ENCODE assay signal across 12 cellular contexts in the genomic region with DNA sequence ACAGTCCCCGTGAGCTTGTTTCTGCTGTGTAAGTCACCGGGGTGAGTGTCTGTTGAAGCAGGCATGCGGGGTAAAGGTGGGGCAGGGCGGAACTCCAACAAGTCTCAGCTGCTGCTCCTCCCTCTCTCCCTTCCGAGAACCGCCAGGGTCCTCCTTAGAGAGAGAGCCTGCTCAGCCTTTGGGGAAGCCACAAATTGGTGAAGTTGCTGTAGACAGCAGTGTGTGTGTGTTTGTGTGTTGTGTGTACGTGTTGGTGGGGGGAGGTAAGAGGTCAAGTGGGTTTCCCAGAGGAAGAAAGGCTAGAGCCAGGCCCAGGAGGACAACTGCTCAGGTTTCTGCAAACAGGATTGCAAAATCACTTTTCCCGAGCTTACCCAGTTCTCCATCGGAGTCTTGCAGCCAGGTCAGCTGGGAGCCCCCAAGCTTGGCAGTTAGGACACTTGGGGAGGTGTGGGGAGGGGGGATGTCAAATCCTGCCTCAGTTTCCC. TPM values are rescaled to one million over a fixed set of nuclear protein-coding genes. Genes with fewer than 3 reads are reported as not detected.
DNase-seq lines count a peak whose midpoint lies in the region; FAIRE-seq and TF ChIP-seq lines count a peak whose summit lies in the region.
"Had no signal": no experiment of that assay in that cellular context is flagged by ENCODE, and none has a peak within 500 bp of the region (broad histone marks: within the 10 kb centered on the region; RNA-seq: fewer than 3 reads in every experiment).

No MANE protein-coding gene starts in this region.

- no TSS peak for BruUV-seq in Calu3 (replicated peaks; lab: Mats Ljungman, UMichigan)

- TF ChIP-seq POLR2A in Peyer's patch (IDR thresholded peaks at IDR 0.05), result no peak

- H3K4ac ChIP-seq in trophoblast cell (ENCODE audit: low read depth, low read length), result no peak overlapping the region

- no peak overlapping the region for H3K18ac ChIP-seq in trophoblast cell (ENCODE audit: low read length)

- H3K9me3 Mint-ChIP-seq in Calu3 (ENCODE audit: low read depth, unreplicated experiment), result no peaks in the 10 kb centered on the region
- H3K9me3 Mint-ChIP-seq: activated T-cell treated with anti-CD3 and anti-CD28 coated beads, Interleukin-2, amount 50 U/mL, for 72 hours had no signal

- no peak for FAIRE-seq in D721Med (lab: Jason Lieb, UNC)

- no peak overlapping the region for H2BK12ac ChIP-seq in trophoblast cell (ENCODE audit: low read length)

- no peak overlapping the region for H4K8ac ChIP-seq in trophoblast cell (ENCODE audit: low read depth, low read length)

- H2BK5ac ChIP-seq in trophoblast cell (ENCODE audit: low read depth, low read length, poor library complexity), result peak overlapping the region; percentile 31

- H3K9me3 ChIP-seq in NT2/D1 (ENCODE audit: insufficient read depth, low read length) (no peaks in the 10 kb centered on the region), cardiac muscle cell (ENCODE audit: low read depth) (no peaks in the 10 kb centered on the region), trophoblast cell (ENCODE audit: insufficient read depth, low read depth, low read length) (no peaks in the 10 kb centered on the region), Peyer's patch (no peaks in the 10 kb centered on the region), WERI-Rb-1 (ENCODE audit: severe bottlenecking) (no peaks in the 10 kb centered on the region)

- H3K23ac ChIP-seq in trophoblast cell (ENCODE audit: low read length), result no peak overlapping the region

- H3K27me3 Mint-ChIP-seq in Calu3 (ENCODE audit: unreplicated experiment), result no peaks in the 10 kb centered on the region

- H4K91ac ChIP-seq in trophoblast cell (ENCODE audit: low read depth, low read length), result no peak overlapping the region

- H3K27ac ChIP-seq in cardiac muscle cell (peak overlapping the region; percentile 98), trophoblast cell (ENCODE audit: low read depth, low read length) (peak overlapping the region; percentile 58), Peyer's patch (peak overlapping the region in 2 of 4 donors; percentile 21 to 28), WERI-Rb-1 (no peak overlapping the region)

- H2AK5ac ChIP-seq in trophoblast cell (ENCODE audit: low read length), result no peak overlapping the region

- H3K4me1 Mint-ChIP-seq in Calu3 (ENCODE audit: low read depth, unreplicated experiment), result peaks cover 25% of the 10 kb centered on the region

- H3K79me1 ChIP-seq in trophoblast cell (ENCODE audit: low read length), result peaks cover 16% of the 10 kb centered on the region

- no peaks in the 10 kb centered on the region for H3K27me3 ChIP-seq in NT2/D1 (ENCODE audit: insufficient read depth, insufficient read length)
- no peaks in the 10 kb centered on the region for H3K27me3 ChIP-seq in cardiac muscle cell
- no peaks in the 10 kb centered on the region for H3K27me3 ChIP-seq in trophoblast cell (ENCODE audit: insufficient read depth, low read length)
- H3K27me3 ChIP-seq in Peyer's patch, result no peaks in the 10 kb centered on the region
- no peaks in the 10 kb centered on the region for H3K27me3 ChIP-seq in WERI-Rb-1 (ENCODE audit: insufficient read depth, low read depth, severe bottlenecking)

- H3K9ac ChIP-seq in NT2/D1 (ENCODE audit: insufficient read length, low read depth) (peak overlapping the region; percentile 43), trophoblast cell (ENCODE audit: low read length) (no peak overlapping the region)

- peak overlapping the region; percentile 57 for H2BK120ac ChIP-seq in trophoblast cell (ENCODE audit: insufficient read depth, low read length, poor library complexity)

- H3K4me3 Mint-ChIP-seq in Calu3 (ENCODE audit: low read depth, unreplicated experiment), result peak overlapping the region; percentile 42
- H3K4me3 Mint-ChIP-seq: activated T-cell treated with anti-CD3 and anti-CD28 coated beads, Interleukin-2, amount 50 U/mL, for 72 hours had no signal

- H3K4me1 ChIP-seq in NT2/D1 (ENCODE audit: insufficient read depth, insufficient read length), result peaks cover 13% of the 10 kb centered on the region
- H3K4me1 ChIP-seq in cardiac muscle cell (ENCODE audit: low read depth), result peaks cover 71% of the 10 kb centered on the region
- peaks cover 34 to 41% of the 10 kb centered on the region in 2 experiments for H3K4me1 ChIP-seq in trophoblast cell (ENCODE audit: control insufficient read depth in 1 of 2, insufficient read depth in 2 of 2, low read length in 2 of 2)
- peaks cover 0 to 18% (median 0%) of the 10 kb centered on the region in 4 donors for H3K4me1 ChIP-seq in Peyer's patch

- no peaks in the 10 kb centered on the region for H3K79me2 ChIP-seq in trophoblast cell (ENCODE audit: control insufficient read depth, insufficient read depth, low read length, poor library complexity)

- no peaks in the 10 kb centered on the region for H3K36me3 Mint-ChIP-seq in Calu3 (ENCODE audit: insufficient read depth, unreplicated experiment)
- H3K36me3 Mint-ChIP-seq: CD4-positive, CD25-positive, alpha-beta regulatory T cell; IgD-negative memory B cell had no signal

- no peak overlapping the region for H3K27ac Mint-ChIP-seq in Calu3 (ENCODE audit: unreplicated experiment)
- H3K27ac Mint-ChIP-seq: activated T-cell treated with anti-CD3 and anti-CD28 coated beads, Interleukin-2, amount 50 U/mL, for 72 hours; IgD-negative memory B cell had no signal

- TF ChIP-seq CTCF in Calu3 (IDR thresholded peaks at IDR 0.05; ENCODE audit: unreplicated experiment), result no peak
- no peak for TF ChIP-seq CTCF in cardiac muscle cell (IDR thresholded peaks at IDR 0.05; ENCODE audit: low read depth, low read length)
- no peak for TF ChIP-seq CTCF in D721Med (IDR thresholded peaks at IDR 0.05; ENCODE audit: insufficient read depth, missing control alignments)
- no peak for TF ChIP-seq CTCF in GM13976 (IDR thresholded peaks at IDR 0.05; ENCODE audit: borderline replicate concordance, control extremely low read depth, extremely low read depth, insufficient read depth, missing control alignments)
- TF ChIP-seq CTCF in Peyer's patch (IDR thresholded peaks at IDR 0.05), result no peak
- TF ChIP-seq CTCF in WERI-Rb-1 (IDR thresholded peaks at IDR 0.05; ENCODE audit: low read depth, low read length), result no peak

- H3K14ac ChIP-seq in trophoblast cell (ENCODE audit: low read length), result no peak overlapping the region

- H3K36me3 ChIP-seq in NT2/D1 (ENCODE audit: insufficient read depth, insufficient read length, low read length) (no peaks in the 10 kb centered on the region), cardiac muscle cell (no peaks in the 10 kb centered on the region), trophoblast cell (ENCODE audit: control insufficient read depth in 1 of 2, insufficient read depth in 2 of 2, low read length in 2 of 2) (no peaks in the 10 kb centered on the region), Peyer's patch (no peaks in the 10 kb centered on the region), WERI-Rb-1 (peaks cover 5% of the 10 kb centered on the region)

- H3K4me3 ChIP-seq in NT2/D1 (ENCODE audit: insufficient read length, low read depth), result no peak overlapping the region
- no peak overlapping the region for H3K4me3 ChIP-seq in cardiac muscle cell
- no peak overlapping the region for H3K4me3 ChIP-seq in trophoblast cell (ENCODE audit: low read depth, low read length)
- no peak overlapping the region for H3K4me3 ChIP-seq in Peyer's patch
- no peak overlapping the region for H3K4me3 ChIP-seq in WERI-Rb-1 (ENCODE audit: low read depth, low read length)

- peak overlapping the region; percentile 53 for H3K4me2 ChIP-seq in trophoblast cell (ENCODE audit: low read length)

- no peak overlapping the region for H2AFZ ChIP-seq in trophoblast cell (ENCODE audit: insufficient read depth, low read length, poor library complexity)

- intact Hi-C loops in Calu3 (cut with micrococcal nuclease; ENCODE audit: unreplicated experiment), result no loop called here

- CTCF ChIA-PET in Calu3 (lab: Charles Lee), result interaction anchor here (1.1 kb wide), 1 partner anchor 10 kb away, joined by 4 read pairs; no protein-coding TSS in a partner anchor

- H4K12ac ChIP-seq in trophoblast cell (ENCODE audit: low read depth, low read length), result no peak overlapping the region

- no CpG with 5 or more reads among the region's 9 CpGs for WGBS in trophoblast cell (ENCODE audit: extremely low coverage, insufficient coverage, insufficient read length)

- no peak for DNase-seq in Calu3
- DNase-seq in NT2/D1 (ENCODE audit: low read depth, low spot score), result no peak
- peak in 1 of 2 donors; percentile 67 for DNase-seq in cardiac muscle cell (ENCODE audit: low read depth in 1 of 2, low spot score in 1 of 2)
- peak; percentile 62 to 75 for DNase-seq in trophoblast cell
- no peak for DNase-seq in D721Med (ENCODE audit: insufficient read length, low spot score)
- no peak for DNase-seq in GM13976 (ENCODE audit: low spot score)
- DNase-seq in Peyer's patch, result no peak
- DNase-seq in WERI-Rb-1, result no peak
- DNase-seq: activated T-cell treated with anti-CD3 and anti-CD28 coated beads, Interleukin-2, amount 50 U/mL, for 72 hours; stimulated activated naive CD8-positive, alpha-beta T cell treated with anti-CD3 and anti-CD28 coated beads, Interleukin-15, Interleukin-2, amounts not matched to agents 100 U/mL and 50 U/mL, for 24 hours had no signal

- in situ Hi-C loops in GM13976 (cut with MboI; ENCODE audit: low sequenced_read_pairs, unreplicated experiment), result no loop called here

RNA-seq across cellular contexts. Expression of gene DAB2IP, which starts 38.9 kb away (rescaled TPM):
- total RNA-seq in Calu3 (2022) (56.3 and 59.0 TPM in 2 replicates), cardiac muscle cell (105 TPM in 2 replicates), Peyer's patch (10 to 100 TPM; 55.2 to 76.0 (median 60.5) TPM)
- 25.7 and 31.7 TPM in 2 replicates for polyA plus RNA-seq in cardiac muscle cell
- polyA plus RNA-seq in trophoblast cell (2013), result 22.7 and 24.2 TPM in 2 replicates
- total RNA-seq: CD4-positive, CD25-positive, alpha-beta regulatory T cell had no signal
- polyA plus RNA-seq: CD4-positive, CD25-positive, alpha-beta regulatory T cell; IgD-negative memory B cell had no signal

Comparison
In these comparisons a context has a peak if more than half of its experiments do, and no peak if none do; other contexts are left out.
1. DNase-seq: peak in trophoblast cell (2 of 2); none in Calu3 (single experiment), NT2/D1 (single experiment), D721Med (single experiment), GM13976 (single experiment), Peyer's patch (0 of 3) and WERI-Rb-1 (single experiment).